In the genomic region with DNA sequence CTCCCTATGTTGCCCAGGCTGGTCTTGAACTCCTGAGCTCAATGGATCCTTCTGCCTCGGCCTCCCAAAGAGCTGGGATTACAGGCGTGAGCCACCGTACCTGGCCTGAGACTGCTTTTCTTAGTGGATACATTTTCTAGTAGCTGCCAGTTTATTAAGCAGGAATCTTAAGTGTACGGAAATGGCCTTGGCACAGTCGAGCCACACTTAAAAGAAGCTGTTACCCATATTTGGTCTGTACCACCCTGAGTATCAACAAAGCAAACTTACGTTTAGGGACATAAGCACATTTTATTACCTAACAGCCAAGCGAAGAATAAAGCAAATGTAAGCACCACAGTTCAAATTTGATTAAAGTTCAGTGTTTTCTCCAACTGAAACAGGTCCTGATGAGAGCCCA, we compare ENCODE assay signal across 25 cellular contexts.
"Had no signal": no experiment of that assay in that cellular context is flagged by ENCODE, and none has a peak within 500 bp of the region (broad histone marks: within the 10 kb centered on the region; RNA-seq: fewer than 3 reads in every experiment).

No MANE protein-coding gene starts in this region.

- H3K36me3 Mint-ChIP-seq: activated naive CD4-positive, alpha-beta T cell treated with anti-CD3 and anti-CD28 coated beads, Interleukin-2, amount 50 U/mL, for 24 hours; T-cell had no signal

- H3K27me3 Mint-ChIP-seq: activated naive CD4-positive, alpha-beta T cell treated with anti-CD3 and anti-CD28 coated beads, Interleukin-2, amount 50 U/mL, for 24 hours; brain; effector memory CD8-positive, alpha-beta T cell; memory B cell; T-cell had no signal

- H3K36me3 ChIP-seq: gastrocnemius medialis, neutrophil, ovary had no signal

- H3K27me3 ChIP-seq: gastrocnemius medialis, heart right ventricle, neutrophil, ovary had no signal

- ATAC-seq: activated CD8-positive, alpha-beta T cell treated with anti-CD3 and anti-CD28 coated beads, Interleukin-2, amount 10 ng/mL, durations not matched to agents 7 days and 5 days; effector memory CD8-positive, alpha-beta T cell; esophagus mucosa; gastrocnemius medialis; heart right ventricle; left ventricle myocardium superior; psoas muscle; right cardiac atrium; stimulated activated naive CD8-positive, alpha-beta T cell treated with anti-CD3 and anti-CD28 coated beads, Interleukin-15, Interleukin-2, amounts not matched to agents 100 U/mL and 50 U/mL, for 24 hours; T-cell had no signal

- H3K9me3 ChIP-seq: gastrocnemius medialis, heart right ventricle, neutrophil, ovary, psoas muscle had no signal

- DNase-seq: activated CD4-positive, alpha-beta T cell treated with anti-CD3 and anti-CD28 coated beads for 1 hour; activated CD4-positive, alpha-beta T cell treated with anti-CD3 and anti-CD28 coated beads, Interleukin-2, amount 50 U/mL, for 1 hour; activated CD8-positive, alpha-beta T cell treated with anti-CD3 and anti-CD28 coated beads, Interleukin-2, amount 10 ng/mL, durations not matched to agents 7 days and 5 days; activated gamma-delta T cell treated with Interleukin-2 at 50 U/mL for 16 hours; activated T-cell treated with anti-CD3 and anti-CD28 coated beads, Interleukin-2, amount 50 U/mL, for 1 hour; effector memory CD8-positive, alpha-beta T cell; gastrocnemius medialis; heart right ventricle; left ventricle myocardium superior; ovary; psoas muscle; right cardiac atrium; stimulated activated CD4-positive, alpha-beta T cell treated with anti-CD3 and anti-CD28 coated beads, Interleukin-12 subunit alpha, Interleukin-12 subunit beta, amount 100 ng/mL, for 4 hours; stimulated activated CD4-positive, alpha-beta T cell treated with anti-CD3 and anti-CD28 coated beads, Interleukin-4, amount 100 ng/mL, for 4 hours; stimulated activated naive CD8-positive, alpha-beta T cell treated with anti-CD3 and anti-CD28 coated beads, Interleukin-15, Interleukin-2, amounts not matched to agents 100 U/mL and 50 U/mL, for 24 hours; substantia nigra; T-cell; WERI-Rb-1 had no signal

- H3K4me3 ChIP-seq: gastrocnemius medialis, heart right ventricle, ovary, psoas muscle had no signal

- H3K9me3 Mint-ChIP-seq: activated naive CD4-positive, alpha-beta T cell treated with anti-CD3 and anti-CD28 coated beads, Interleukin-2, amount 50 U/mL, for 24 hours; brain; effector memory CD8-positive, alpha-beta T cell; memory B cell; nephron; T-cell; T-helper 2 cell treated with Interferon-gamma antibody and Interleukin-4, amounts not matched to agents 5 μg/mL and 100 μg/mL, for 36 hours had no signal

- H3K27ac Mint-ChIP-seq: activated CD8-positive, alpha-beta T cell treated with anti-CD3 and anti-CD28 coated beads, Interleukin-2, amount 10 ng/mL, durations not matched to agents 7 days and 5 days; activated naive CD4-positive, alpha-beta T cell treated with anti-CD3 and anti-CD28 coated beads, Interleukin-2, amount 50 U/mL, for 24 hours; effector memory CD8-positive, alpha-beta T cell; memory B cell; nephron; T-cell; T-helper 2 cell treated with Interferon-gamma antibody and Interleukin-4, amounts not matched to agents 5 μg/mL and 100 μg/mL, for 36 hours had no signal

- H3K4me1 Mint-ChIP-seq: activated naive CD4-positive, alpha-beta T cell treated with anti-CD3 and anti-CD28 coated beads, Interleukin-2, amount 50 U/mL, for 24 hours; brain; memory B cell; nephron; T-cell had no signal

- H3K4me1 ChIP-seq: heart right ventricle, psoas muscle had no signal

- H3K4me3 Mint-ChIP-seq: activated CD8-positive, alpha-beta T cell treated with anti-CD3 and anti-CD28 coated beads, Interleukin-2, amount 10 ng/mL, durations not matched to agents 7 days and 5 days; activated naive CD4-positive, alpha-beta T cell treated with anti-CD3 and anti-CD28 coated beads, Interleukin-2, amount 50 U/mL, for 24 hours; brain; effector memory CD8-positive, alpha-beta T cell; memory B cell; nephron; T-cell; T-helper 2 cell treated with Interferon-gamma antibody and Interleukin-4, amounts not matched to agents 5 μg/mL and 100 μg/mL, for 36 hours had no signal

- H3K27ac ChIP-seq: gastrocnemius medialis, heart right ventricle, neutrophil, ovary, psoas muscle, WERI-Rb-1 had no signal
